21 cellular contexts compared by ENCODE assay signal in the genomic region with DNA sequence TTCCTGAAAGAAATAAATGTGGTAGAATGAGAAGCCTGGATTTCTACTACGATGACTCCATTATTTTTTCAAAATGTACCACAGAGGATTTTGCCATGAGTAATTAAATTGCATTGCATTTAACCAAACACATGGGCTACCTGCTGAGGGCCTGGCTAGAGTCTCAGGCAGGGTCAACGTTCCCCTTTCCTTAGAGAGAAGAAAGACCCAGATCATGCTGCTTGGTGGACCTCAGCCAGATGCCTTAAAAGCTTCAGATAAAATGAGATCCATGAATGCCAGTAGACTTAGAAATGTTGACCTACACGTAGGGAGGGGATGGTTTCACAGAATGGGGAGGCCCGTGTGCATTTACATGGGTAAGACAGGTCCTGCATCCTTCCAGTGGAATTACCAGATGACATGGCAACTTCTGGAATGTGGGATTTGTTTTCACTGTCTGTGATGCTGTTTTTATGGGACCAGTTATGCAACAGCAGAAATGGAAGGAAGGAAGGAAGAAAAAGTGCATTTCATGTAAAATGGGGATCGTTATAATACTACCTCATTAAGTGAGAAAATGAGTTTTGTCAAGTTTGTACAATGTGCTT.
"Had no signal": no experiment of that assay in that cellular context is flagged by ENCODE, and none has a peak within 500 bp of the region (broad histone marks: within the 10 kb centered on the region; RNA-seq: fewer than 3 reads in every experiment).

No MANE protein-coding gene starts in this region.

- H3K9me3 ChIP-seq: body of pancreas had no signal

- H3K4me3 ChIP-seq: body of pancreas had no signal

- H3K27ac ChIP-seq: body of pancreas had no signal

- H3K27me3 ChIP-seq: body of pancreas had no signal

- DNase-seq: activated CD4-positive, alpha-beta T cell treated with anti-CD3 and anti-CD28 coated beads for 48 hours; activated CD4-positive, alpha-beta T cell treated with anti-CD3 and anti-CD28 coated beads, Interleukin-2, amount 50 U/mL, for 4 hours; activated CD4-positive, CD25-positive, alpha-beta regulatory T cell treated with anti-CD3 and anti-CD28 coated beads, Interleukin-2, amount 50 U/mL, for 72 hours; activated CD8-positive, alpha-beta memory T cell treated with anti-CD3 and anti-CD28 coated beads, Interleukin-2, amount 10 ng/mL, durations not matched to agents 7 days and 5 days; activated CD8-positive, alpha-beta T cell treated with anti-CD3 and anti-CD28 coated beads, Interleukin-2, amount 10 ng/mL, durations not matched to agents 7 days and 5 days; activated effector memory CD4-positive, alpha-beta T cell treated with Interleukin-2 at 50 U/mL for 16 hours; activated naive CD4-positive, alpha-beta T cell treated with Interleukin-2 at 50 U/mL for 16 hours; activated naive CD8-positive, alpha-beta T cell treated with anti-CD3 and anti-CD28 coated beads, Interleukin-2, amount 50 U/mL, for 24 hours; activated T-cell treated with anti-CD3 and anti-CD28 coated beads, Interleukin-2, amount 50 U/mL, for 24 hours; amygdala; body of pancreas; NCI-H1092; NCI-H1417; NCI-H1930; NCI-H2171; NCI-H226; NCI-H526; NCI-H82; SIG-M5; T-helper 17 cell; T-helper 9 cell had no signal
